In genomic region chr5:75366787-75367186, GRCh38 we compare ENCODE assay signal across 11 cellular contexts. TPM values are rescaled to one million over a fixed set of nuclear protein-coding genes. Genes with fewer than 3 reads are reported as not detected.
DNase-seq lines count a peak whose midpoint lies in the region; ATAC-seq and TF ChIP-seq lines count a peak whose summit lies in the region.
"Had no signal": no experiment of that assay in that cellular context is flagged by ENCODE, and none has a peak within 500 bp of the region (broad histone marks: within the 10 kb centered on the region; RNA-seq: fewer than 3 reads in every experiment).

No MANE protein-coding gene starts in this region.

- H3K36me3 Mint-ChIP-seq in activated T-helper 17 cell treated with anti-CD3 and anti-CD28 coated beads, Interleukin-2, amount 50 U/mL, for 72 hours (ENCODE audit: low read depth), result peaks cover 7% of the 10 kb centered on the region

- peak; percentile 82 for ATAC-seq in GM18520 (IDR thresholded peaks at IDR 0.05; ENCODE audit: unreplicated experiment)
- ATAC-seq in HG02981 (IDR thresholded peaks at IDR 0.05; ENCODE audit: unreplicated experiment), result peak; percentile 64
- ATAC-seq in activated T-helper 17 cell treated with anti-CD3 and anti-CD28 coated beads, Interleukin-2, amount 50 U/mL, for 72 hours (replicated peaks), result peak; percentile 77

- no peaks in the 10 kb centered on the region for H3K9me3 ChIP-seq in adrenal gland (replicated peaks in 1 of 3)

- H3K4me3 Mint-ChIP-seq in activated T-helper 17 cell treated with anti-CD3 and anti-CD28 coated beads, Interleukin-2, amount 50 U/mL, for 72 hours, result peak overlapping the region; percentile 13

- peaks cover 7% of the 10 kb centered on the region for H3K4me1 Mint-ChIP-seq in activated T-helper 17 cell treated with anti-CD3 and anti-CD28 coated beads, Interleukin-2, amount 50 U/mL, for 72 hours

- H3K4me1 ChIP-seq in adrenal gland (replicated peaks in 1 of 2), result no peaks in the 10 kb centered on the region

- H3K9me3 Mint-ChIP-seq in activated T-helper 17 cell treated with anti-CD3 and anti-CD28 coated beads, Interleukin-2, amount 50 U/mL, for 72 hours, result no peaks in the 10 kb centered on the region

- TF ChIP-seq CTCF in GM20000 (IDR thresholded peaks at IDR 0.05; ENCODE audit: extremely low read depth, missing control alignments) (no peak), adrenal gland (IDR thresholded peaks at IDR 0.05) (no peak)

- TF ChIP-seq POLR2A in adrenal gland (IDR thresholded peaks at IDR 0.05), result no peak

- DNase-seq in GM20000 (ENCODE audit: low spot score) (peak; percentile 30), adrenal gland (no peak), GF-D8 (lab: John Stamatoyannopoulos, UW) (no peak)
- DNase-seq in activated CD4-positive, alpha-beta T cell treated with anti-CD3 and anti-CD28 coated beads for 4 hours, result no peak
- no peak for DNase-seq in activated CD4-positive, alpha-beta T cell treated with anti-CD3 and anti-CD28 coated beads for 48 hours
- DNase-seq: activated naive CD4-positive, alpha-beta T cell; DMS153; mesendoderm had no signal

- intact Hi-C loops in adrenal gland (cut with DNase I), result no loop called here

- 83 to 89% (median 86%) methylated on average over 9 of the region's 9 CpGs for WGBS in adrenal gland, 4 donors

- H3K27ac ChIP-seq in adrenal gland, result no peak overlapping the region

- H3K27me3 Mint-ChIP-seq in activated T-helper 17 cell treated with anti-CD3 and anti-CD28 coated beads, Interleukin-2, amount 50 U/mL, for 72 hours, result no peaks in the 10 kb centered on the region

- H3K4me3 ChIP-seq in adrenal gland, result no peak overlapping the region

- no peaks in the 10 kb centered on the region for H3K27me3 ChIP-seq in adrenal gland

- peak overlapping the region; percentile 65 for H3K27ac Mint-ChIP-seq in activated T-helper 17 cell treated with anti-CD3 and anti-CD28 coated beads, Interleukin-2, amount 50 U/mL, for 72 hours

- no peaks in the 10 kb centered on the region for H3K36me3 ChIP-seq in adrenal gland (replicated peaks in 1 of 2)

RNA-seq across cellular contexts. Expression of gene HMGCR, which starts 29.8 kb away (rescaled TPM):
- total RNA-seq in activated T-helper 17 cell treated with anti-CD3 and anti-CD28 coated beads, Interleukin-2, amount 50 U/mL, for 72 hours, result 10 to 100 TPM; 47.3 to 49.4 TPM
- total RNA-seq in adrenal gland, result 100 to 1,000 TPM in 2 of 8 donors, 10 to 100 TPM in 6; 34.4 to 376 (median 59.5) TPM
- polyA plus RNA-seq in adrenal gland, result 100 to 1,000 TPM in 1 of 3 donors, 10 to 100 TPM in 1, 1 to 10 TPM in 1; 7.0 to 234 (median 25.5) TPM
